Comparison of ENCODE assay signal across 22 cellular contexts in genomic region chr2:234267534-234267933, GRCh38.
DNase-seq lines count a peak whose midpoint lies in the region; ATAC-seq lines count a peak whose summit lies in the region.
"Had no signal": no experiment of that assay in that cellular context is flagged by ENCODE, and none has a peak within 500 bp of the region (broad histone marks: within the 10 kb centered on the region; RNA-seq: fewer than 3 reads in every experiment).

No MANE protein-coding gene starts in this region.

- no peak overlapping the region for H2BK5ac ChIP-seq in mesenchymal stem cell (ENCODE audit: low read depth, low read length, poor library complexity, severe bottlenecking)

- 75% methylated on average over 1 of the region's 1 CpG for WGBS in mesenchymal stem cell

- no peak overlapping the region for H4K91ac ChIP-seq in mesenchymal stem cell (ENCODE audit: low read length)

- no peak overlapping the region for H2BK15ac ChIP-seq in mesenchymal stem cell (ENCODE audit: low read depth, poor library complexity, severe bottlenecking)

- no peak overlapping the region for H4K8ac ChIP-seq in mesenchymal stem cell (ENCODE audit: low read length)

- H2BK12ac ChIP-seq in mesenchymal stem cell (ENCODE audit: low read length in 2 of 2) = no peak overlapping the region

- no peak overlapping the region for H3K18ac ChIP-seq in mesenchymal stem cell (ENCODE audit: low read depth in 1 of 2, low read length in 2 of 2)

- no peaks in the 10 kb centered on the region for H3K27me3 ChIP-seq in mesenchymal stem cell (ENCODE audit: control insufficient read depth in 1 of 2, insufficient read depth in 1 of 2, low read length in 2 of 2)
- H3K27me3 ChIP-seq: SJCRH30 had no signal

- no peak overlapping the region for H3K23ac ChIP-seq in mesenchymal stem cell (ENCODE audit: low read length in 2 of 2)

- H3K36me3 ChIP-seq in mesenchymal stem cell (ENCODE audit: control insufficient read depth in 1 of 2, insufficient read depth in 2 of 2, low read depth in 1 of 2, low read length in 2 of 2) = peaks cover 0 to 3% of the 10 kb centered on the region in 2 experiments
- H3K36me3 ChIP-seq: SJCRH30 had no signal

- H3K4me3 ChIP-seq in Jurkat, Clone E6-1 (ENCODE audit: low read length) = no peak overlapping the region
- H3K4me3 ChIP-seq in mesenchymal stem cell (ENCODE audit: insufficient read depth in 1 of 2, low read depth in 1 of 2, low read length in 2 of 2) = no peak overlapping the region
- H3K4me3 ChIP-seq: GM23248, SJCRH30 had no signal

- ATAC-seq in GM21360 (IDR thresholded peaks at IDR 0.05; ENCODE audit: unreplicated experiment) = no peak
- ATAC-seq: HepG2 had no signal

- no peaks in the 10 kb centered on the region for H3K4me1 ChIP-seq in mesenchymal stem cell (ENCODE audit: control insufficient read depth, insufficient read depth, low read depth, low read length)
- H3K4me1 ChIP-seq: SJCRH30 had no signal

- H3K4me2 ChIP-seq in mesenchymal stem cell (ENCODE audit: low read length, poor library complexity, severe bottlenecking) = no peak overlapping the region

- H2BK120ac ChIP-seq in mesenchymal stem cell (ENCODE audit: low read depth, low read length) = no peak overlapping the region

- H2AFZ ChIP-seq in mesenchymal stem cell (ENCODE audit: low read depth, low read length) = no peak overlapping the region
- H2AFZ ChIP-seq: GM23248 had no signal

- no peak overlapping the region for H3K14ac ChIP-seq in mesenchymal stem cell (ENCODE audit: low read length in 2 of 2)

- peak; percentile 54 for DNase-seq in activated CD8-positive, alpha-beta memory T cell treated with anti-CD3 and anti-CD28 coated beads for 24 hours
- no peak for DNase-seq in activated CD8-positive, alpha-beta memory T cell treated with anti-CD3 and anti-CD28 coated beads, Interleukin-2, amount 50 U/mL, for 48 hours
- peak; percentile 62 for DNase-seq in Jurkat, Clone E6-1 (ENCODE audit: low read depth, low spot score)
- DNase-seq in NCI-H2107 treated with DMSO at 0.1 percent for 48 hours (lab: John Stamatoyannopoulos, UW; ENCODE audit: unreplicated experiment) (peak; percentile 48), mesenchymal stem cell (no peak), DMS79 (lab: John Stamatoyannopoulos, UW) (no peak)
- DNase-seq in stimulated activated CD4-positive, alpha-beta T cell treated with anti-CD3 and anti-CD28 coated beads, Interleukin-4, amount 100 ng/mL, for 4 hours = no peak
- DNase-seq: EL, GF-D8, GM23248, H9, KBM-7, MV-4-11, NCI-H1105 treated with DMSO at 0.1 percent for 48 hours, NCI-H187 treated with DMSO at 0.1 percent for 48 hours, NCI-H2227 treated with DMSO at 0.1 percent for 48 hours, NCI-H774, SJCRH30 had no signal

- no peaks in the 10 kb centered on the region for H3K79me1 ChIP-seq in mesenchymal stem cell (replicated peaks; ENCODE audit: low read length, poor library complexity, severe bottlenecking)

- H3K4ac ChIP-seq in mesenchymal stem cell (ENCODE audit: low read depth in 1 of 2, low read length in 2 of 2) = no peak overlapping the region

- no peak overlapping the region for H3K9ac ChIP-seq in mesenchymal stem cell (ENCODE audit: low read length)
- H3K9ac ChIP-seq: GM23248 had no signal

- H3K9me3 ChIP-seq in mesenchymal stem cell (ENCODE audit: control insufficient read depth, low read length) = no peaks in the 10 kb centered on the region

- H2AK5ac ChIP-seq in mesenchymal stem cell (ENCODE audit: low read length, severe bottlenecking) = peak overlapping the region; percentile 82

- H3K27ac ChIP-seq in mesenchymal stem cell (ENCODE audit: low read length, poor library complexity, severe bottlenecking) = no peak overlapping the region
- H3K27ac ChIP-seq: C4-2B, GM23248, HL-60, SJCRH30 had no signal

Comparison
In these comparisons a context has a peak if more than half of its experiments do, and no peak if none do; other contexts are left out.
1. DNase-seq: peak in activated CD8-positive, alpha-beta memory T cell treated with anti-CD3 and anti-CD28 coated beads for 24 hours (single experiment), Jurkat, Clone E6-1 (single experiment) and NCI-H2107 treated with DMSO at 0.1 percent for 48 hours (single experiment); none in activated CD8-positive, alpha-beta memory T cell treated with anti-CD3 and anti-CD28 coated beads, Interleukin-2, amount 50 U/mL, for 48 hours (single experiment), mesenchymal stem cell (single experiment), stimulated activated CD4-positive, alpha-beta T cell treated with anti-CD3 and anti-CD28 coated beads, Interleukin-4, amount 100 ng/mL, for 4 hours (0 of 2) and DMS79 (single experiment).